In genomic region chr3:192899540-192899982, GRCh38 we compare ENCODE assay signal across 10 cellular contexts. TPM values are rescaled to one million over a fixed set of nuclear protein-coding genes. Genes with fewer than 3 reads are reported as not detected.
DNase-seq lines count a peak whose midpoint lies in the region; ATAC-seq and TF ChIP-seq lines count a peak whose summit lies in the region.
"Had no signal": no experiment of that assay in that cellular context is flagged by ENCODE, and none has a peak within 500 bp of the region (broad histone marks: within the 10 kb centered on the region; RNA-seq: fewer than 3 reads in every experiment).

No MANE protein-coding gene starts in this region.

- H3K27ac ChIP-seq in AG04450 (ENCODE audit: low read depth, low read length) = peak overlapping the region; percentile 87
- H3K27ac ChIP-seq: stomach had no signal

- H3K4me3 ChIP-seq in AG04450 (ENCODE audit: low read depth, low read length) = no peak overlapping the region
- peak overlapping the region; percentile 32; the same call in 1 of the 2 replicates for H3K4me3 ChIP-seq in GM08714 (ENCODE audit: low read length)
- H3K4me3 ChIP-seq: stomach had no signal

- H3K4me3 Mint-ChIP-seq in T-cell = peak overlapping the region in 1 of 3 donors; percentile 38

- CTCF ChIA-PET in AG04450 (lab: Charles Lee) (no interaction called here), T-cell (lab: Charles Lee) (interaction anchor here in 1 of 2 donors (1.1 to 1.2 kb wide), 2 partner anchors 16 to 18 kb away, joined by 3 to 4 read pairs; partner anchors contain the start of gene MB21D2)

- H3K27me3 Mint-ChIP-seq in T-cell = peaks cover 0 to 3% of the 10 kb centered on the region in 2 donors

- H3K9me3 Mint-ChIP-seq in T-cell = peaks cover 0 to 3% (median 0%) of the 10 kb centered on the region in 3 donors

- in situ Hi-C loops in ACHN (cut with HindIII; ENCODE audit: low pct_ligation_motif_present, low pct_unique_long_range_greater_than_20kb, low sequenced_read_pairs) = no loop called here

- no peak for ATAC-seq in T-cell (replicated peaks in 1 of 4)
- no peak for ATAC-seq in HG03342 (IDR thresholded peaks at IDR 0.05; ENCODE audit: unreplicated experiment)
- no peak for ATAC-seq in GM18858 (IDR thresholded peaks at IDR 0.05; ENCODE audit: unreplicated experiment)

- POLR2A ChIA-PET in AG04450 (lab: Yijun Ruan, JAX) (interaction anchor here (0.6 to 1.8 kb wide), 2 partner anchors 11 to 14 kb away, joined by 5 to 6 read pairs; no protein-coding TSS in a partner anchor), T-cell (lab: Charles Lee) (interaction anchor here (0.6 to 2.4 kb wide), 3 partner anchors 15 to 66 kb away, joined by 3 to 14 read pairs (median 4); partner anchors contain the start of gene MB21D2 (in 1 of the 2))

- peaks cover 10% of the 10 kb centered on the region; the same call in 1 of the 2 replicates for H3K9me3 ChIP-seq in AG04450 (ENCODE audit: control insufficient read depth, insufficient read depth, low read length)
- H3K9me3 ChIP-seq: stomach had no signal

- DNase-seq in AG04450 (ENCODE audit: low read depth, low spot score) = no peak
- DNase-seq in T-cell = no peak
- DNase-seq in fibroblast of peridontal ligament (ENCODE audit: extremely low read depth) = peak; percentile 83
- DNase-seq in ACHN = no peak
- DNase-seq in germinal center (ENCODE audit: low spot score) = no peak
- DNase-seq: cerebellar nuclear complex, stomach had no signal

- no peak for TF ChIP-seq CTCF in AG04450 (IDR thresholded peaks at IDR 0.05; ENCODE audit: low read depth, low read length)

- no peaks in the 10 kb centered on the region for H3K27me3 ChIP-seq in AG04450 (ENCODE audit: control insufficient read depth, insufficient read depth, low read length)
- H3K27me3 ChIP-seq: stomach had no signal

- H3K4me1 Mint-ChIP-seq in T-cell = peaks cover 37 to 63% (median 38%) of the 10 kb centered on the region in 3 donors

- H3K36me3 Mint-ChIP-seq in T-cell = no peaks in the 10 kb centered on the region

- peak overlapping the region; percentile 79 to 84 for H3K27ac Mint-ChIP-seq in T-cell

RNA-seq across cellular contexts. Expression of gene MB21D2, which starts 18.1 kb away (rescaled TPM):
- polyA plus RNA-seq in AG04450 (2011; rRNA removed) = 14.1 and 14.6 TPM in 2 replicates
- 26.1 and 31.0 TPM in 2 replicates for polyA minus RNA-seq in AG04450 (2011; rRNA and poly(A)+ RNA removed)
- total RNA-seq in T-cell = 1 to 10 TPM; 4.1 to 7.6 (median 5.5) TPM
